In genomic region chr3:145869958-145870357, GRCh38 we compare ENCODE assay signal across 17 cellular contexts.
A peak's percentile ranks its signal among the peaks of the same experiment; 100 is the strongest.
DNase-seq lines count a peak whose midpoint lies in the region; ATAC-seq and TF ChIP-seq lines count a peak whose summit lies in the region.
"Had no signal": no experiment of that assay in that cellular context is flagged by ENCODE, and none has a peak within 500 bp of the region (broad histone marks: within the 10 kb centered on the region; RNA-seq: fewer than 3 reads in every experiment).

No MANE protein-coding gene starts in this region.

- no peaks in the 10 kb centered on the region for H3K9me3 Mint-ChIP-seq in activated naive CD4-positive, alpha-beta T cell treated with anti-CD3 and anti-CD28 coated beads, Interleukin-2, amount 50 U/mL, for 72 hours

- intact Hi-C loops in sciatic nerve (cut with DNase I), result no loop called here

- TF ChIP-seq CTCF in foreskin keratinocyte (conservative IDR thresholded peaks at IDR 0.05), result no peak

- ATAC-seq in GM19043 (IDR thresholded peaks at IDR 0.05; ENCODE audit: low read depth, unreplicated experiment), result peak; percentile 43
- ATAC-seq in HG02610 (IDR thresholded peaks at IDR 0.05; ENCODE audit: unreplicated experiment), result peak; percentile 88
- ATAC-seq in HG03280 (IDR thresholded peaks at IDR 0.05; ENCODE audit: unreplicated experiment), result peak; percentile 52
- ATAC-seq in sciatic nerve, result no peak
- no peak for ATAC-seq in foreskin keratinocyte
- no peak for ATAC-seq in activated naive CD4-positive, alpha-beta T cell treated with anti-CD3 and anti-CD28 coated beads, Interleukin-2, amount 50 U/mL, for 72 hours
- ATAC-seq: effector memory CD8-positive, alpha-beta T cell; left colon; naive thymus-derived CD4-positive, alpha-beta T cell had no signal

- no peaks in the 10 kb centered on the region for H3K4me1 ChIP-seq in foreskin keratinocyte
- H3K4me1 ChIP-seq: Caco-2, HAP-1, thyroid gland had no signal

- no peak for DNase-seq in T-helper 2 cell
- no peak for DNase-seq in sciatic nerve (ENCODE audit: low spot score)
- DNase-seq in foreskin keratinocyte, result no peak
- no peak for DNase-seq in activated naive CD4-positive, alpha-beta T cell treated with anti-CD3 and anti-CD28 coated beads, Interleukin-2, amount 50 U/mL, for 72 hours (ENCODE audit: low spot score in 2 of 2)
- DNase-seq: activated CD4-positive, alpha-beta T cell treated with anti-CD3 and anti-CD28 coated beads, Interleukin-2, amount 10 ng/mL, durations not matched to agents 7 days and 5 days; activated effector memory CD4-positive, alpha-beta T cell treated with Interleukin-2 at 50 U/mL for 16 hours; Caco-2; effector memory CD8-positive, alpha-beta T cell; left colon; naive thymus-derived CD4-positive, alpha-beta T cell; NCI-H2029; thyroid gland had no signal

- H3K36me3 Mint-ChIP-seq in activated naive CD4-positive, alpha-beta T cell treated with anti-CD3 and anti-CD28 coated beads, Interleukin-2, amount 50 U/mL, for 72 hours, result no peaks in the 10 kb centered on the region
- H3K36me3 Mint-ChIP-seq: brain; naive thymus-derived CD4-positive, alpha-beta T cell had no signal

- no peak overlapping the region for H3K27ac ChIP-seq in foreskin keratinocyte
- H3K27ac ChIP-seq: thyroid gland had no signal

- H3K27ac Mint-ChIP-seq in activated naive CD4-positive, alpha-beta T cell treated with anti-CD3 and anti-CD28 coated beads, Interleukin-2, amount 50 U/mL, for 72 hours, result no peak overlapping the region
- H3K27ac Mint-ChIP-seq: activated CD4-positive, alpha-beta T cell treated with anti-CD3 and anti-CD28 coated beads, Interleukin-2, amount 10 ng/mL, durations not matched to agents 7 days and 5 days; brain; effector memory CD8-positive, alpha-beta T cell; naive thymus-derived CD4-positive, alpha-beta T cell had no signal

- no peaks in the 10 kb centered on the region for H3K27me3 ChIP-seq in foreskin keratinocyte
- H3K27me3 ChIP-seq: thyroid gland had no signal

Comparison
In these comparisons a context has a peak if more than half of its experiments do, and no peak if none do; other contexts are left out.
1. ATAC-seq: peak in GM19043 (single experiment), HG02610 (single experiment) and HG03280 (single experiment); none in sciatic nerve (single experiment), foreskin keratinocyte (single experiment) and activated naive CD4-positive, alpha-beta T cell treated with anti-CD3 and anti-CD28 coated beads, Interleukin-2, amount 50 U/mL, for 72 hours (0 of 2).